Comparison of ENCODE assay signal across 1 cellular context in the genomic region with DNA sequence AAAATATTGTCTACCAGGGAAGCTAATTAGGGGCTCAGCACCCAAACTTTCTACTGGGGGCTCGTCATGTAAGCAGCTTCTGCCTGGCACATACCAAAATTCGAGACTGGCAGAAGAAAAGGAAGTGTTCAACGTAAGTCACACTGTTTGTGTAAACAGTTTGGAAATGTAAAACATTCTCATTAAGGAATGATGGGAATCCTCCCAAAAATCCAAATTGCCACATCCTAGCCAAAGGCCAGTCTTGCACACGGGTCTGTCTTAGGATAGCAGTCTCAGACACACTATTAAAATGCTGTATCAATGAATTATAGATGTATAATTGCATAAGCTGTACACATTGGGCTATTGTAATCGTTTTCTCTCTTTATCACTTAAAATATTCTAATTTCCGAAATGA.
TF ChIP-seq lines count a peak whose summit lies in the region.

No MANE protein-coding gene starts in this region.

TF ChIP-seq in HepG2, 621 proteins besides CTCF, POLR2A, EP300 and RAD21 (continued from another document):
- TF ChIP-seq, protein P1, sequence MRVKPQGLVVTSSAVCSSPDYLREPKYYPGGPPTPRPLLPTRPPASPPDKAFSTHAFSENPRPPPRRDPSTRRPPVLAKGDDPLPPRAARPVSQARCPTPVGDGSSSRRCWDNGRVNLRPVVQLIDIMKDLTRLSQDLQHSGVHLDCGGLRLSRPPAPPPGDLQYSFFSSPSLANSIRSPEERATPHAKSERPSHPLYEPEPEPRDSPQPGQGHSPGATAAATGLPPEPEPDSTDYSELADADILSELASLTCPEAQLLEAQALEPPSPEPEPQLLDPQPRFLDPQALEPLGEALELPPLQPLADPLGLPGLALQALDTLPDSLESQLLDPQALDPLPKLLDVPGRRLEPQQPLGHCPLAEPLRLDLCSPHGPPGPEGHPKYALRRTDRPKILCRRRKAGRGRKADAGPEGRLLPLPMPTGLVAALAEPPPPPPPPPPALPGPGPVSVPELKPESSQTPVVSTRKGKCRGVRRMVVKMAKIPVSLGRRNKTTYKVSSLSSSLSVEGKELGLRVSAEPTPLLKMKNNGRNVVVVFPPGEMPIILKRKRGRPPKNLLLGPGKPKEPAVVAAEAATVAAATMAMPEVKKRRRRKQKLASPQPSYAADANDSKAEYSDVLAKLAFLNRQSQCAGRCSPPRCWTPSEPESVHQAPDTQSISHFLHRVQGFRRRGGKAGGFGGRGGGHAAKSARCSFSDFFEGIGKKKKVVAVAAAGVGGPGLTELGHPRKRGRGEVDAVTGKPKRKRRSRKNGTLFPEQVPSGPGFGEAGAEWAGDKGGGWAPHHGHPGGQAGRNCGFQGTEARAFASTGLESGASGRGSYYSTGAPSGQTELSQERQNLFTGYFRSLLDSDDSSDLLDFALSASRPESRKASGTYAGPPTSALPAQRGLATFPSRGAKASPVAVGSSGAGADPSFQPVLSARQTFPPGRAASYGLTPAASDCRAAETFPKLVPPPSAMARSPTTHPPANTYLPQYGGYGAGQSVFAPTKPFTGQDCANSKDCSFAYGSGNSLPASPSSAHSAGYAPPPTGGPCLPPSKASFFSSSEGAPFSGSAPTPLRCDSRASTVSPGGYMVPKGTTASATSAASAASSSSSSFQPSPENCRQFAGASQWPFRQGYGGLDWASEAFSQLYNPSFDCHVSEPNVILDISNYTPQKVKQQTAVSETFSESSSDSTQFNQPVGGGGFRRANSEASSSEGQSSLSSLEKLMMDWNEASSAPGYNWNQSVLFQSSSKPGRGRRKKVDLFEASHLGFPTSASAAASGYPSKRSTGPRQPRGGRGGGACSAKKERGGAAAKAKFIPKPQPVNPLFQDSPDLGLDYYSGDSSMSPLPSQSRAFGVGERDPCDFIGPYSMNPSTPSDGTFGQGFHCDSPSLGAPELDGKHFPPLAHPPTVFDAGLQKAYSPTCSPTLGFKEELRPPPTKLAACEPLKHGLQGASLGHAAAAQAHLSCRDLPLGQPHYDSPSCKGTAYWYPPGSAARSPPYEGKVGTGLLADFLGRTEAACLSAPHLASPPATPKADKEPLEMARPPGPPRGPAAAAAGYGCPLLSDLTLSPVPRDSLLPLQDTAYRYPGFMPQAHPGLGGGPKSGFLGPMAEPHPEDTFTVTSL (CRISPR knock-in tag; IDR thresholded peaks at IDR 0.05; ENCODE audit: borderline replicate concordance): no peak
- TF ChIP-seq, protein P2, sequence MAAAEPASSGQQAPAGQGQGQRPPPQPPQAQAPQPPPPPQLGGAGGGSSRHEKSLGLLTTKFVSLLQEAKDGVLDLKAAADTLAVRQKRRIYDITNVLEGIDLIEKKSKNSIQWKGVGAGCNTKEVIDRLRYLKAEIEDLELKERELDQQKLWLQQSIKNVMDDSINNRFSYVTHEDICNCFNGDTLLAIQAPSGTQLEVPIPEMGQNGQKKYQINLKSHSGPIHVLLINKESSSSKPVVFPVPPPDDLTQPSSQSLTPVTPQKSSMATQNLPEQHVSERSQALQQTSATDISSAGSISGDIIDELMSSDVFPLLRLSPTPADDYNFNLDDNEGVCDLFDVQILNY (CRISPR knock-in tag; conservative IDR thresholded peaks at IDR 0.05): no peak
- no peak for TF ChIP-seq ZMYM3 (CRISPR knock-in tag; IDR thresholded peaks at IDR 0.05)
- no peak for TF ChIP-seq RFXAP (CRISPR knock-in tag; IDR thresholded peaks at IDR 0.05; ENCODE audit: borderline replicate concordance)
- TF ChIP-seq, protein P3, sequence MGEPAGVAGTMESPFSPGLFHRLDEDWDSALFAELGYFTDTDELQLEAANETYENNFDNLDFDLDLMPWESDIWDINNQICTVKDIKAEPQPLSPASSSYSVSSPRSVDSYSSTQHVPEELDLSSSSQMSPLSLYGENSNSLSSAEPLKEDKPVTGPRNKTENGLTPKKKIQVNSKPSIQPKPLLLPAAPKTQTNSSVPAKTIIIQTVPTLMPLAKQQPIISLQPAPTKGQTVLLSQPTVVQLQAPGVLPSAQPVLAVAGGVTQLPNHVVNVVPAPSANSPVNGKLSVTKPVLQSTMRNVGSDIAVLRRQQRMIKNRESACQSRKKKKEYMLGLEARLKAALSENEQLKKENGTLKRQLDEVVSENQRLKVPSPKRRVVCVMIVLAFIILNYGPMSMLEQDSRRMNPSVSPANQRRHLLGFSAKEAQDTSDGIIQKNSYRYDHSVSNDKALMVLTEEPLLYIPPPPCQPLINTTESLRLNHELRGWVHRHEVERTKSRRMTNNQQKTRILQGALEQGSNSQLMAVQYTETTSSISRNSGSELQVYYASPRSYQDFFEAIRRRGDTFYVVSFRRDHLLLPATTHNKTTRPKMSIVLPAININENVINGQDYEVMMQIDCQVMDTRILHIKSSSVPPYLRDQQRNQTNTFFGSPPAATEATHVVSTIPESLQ (CRISPR knock-in tag; conservative IDR thresholded peaks at IDR 0.05): no peak
- TF ChIP-seq FOXP1 (IDR thresholded peaks at IDR 0.05): no peak
- no peak for TF ChIP-seq FOXP1 (CRISPR knock-in tag; IDR thresholded peaks at IDR 0.05)
- no peak for TF ChIP-seq KAT7 (CRISPR knock-in tag; IDR thresholded peaks at IDR 0.05; ENCODE audit: borderline replicate concordance)
- TF ChIP-seq GFI1 (CRISPR knock-in tag; IDR thresholded peaks at IDR 0.05; ENCODE audit: borderline replicate concordance): no peak
